In the genomic region with DNA sequence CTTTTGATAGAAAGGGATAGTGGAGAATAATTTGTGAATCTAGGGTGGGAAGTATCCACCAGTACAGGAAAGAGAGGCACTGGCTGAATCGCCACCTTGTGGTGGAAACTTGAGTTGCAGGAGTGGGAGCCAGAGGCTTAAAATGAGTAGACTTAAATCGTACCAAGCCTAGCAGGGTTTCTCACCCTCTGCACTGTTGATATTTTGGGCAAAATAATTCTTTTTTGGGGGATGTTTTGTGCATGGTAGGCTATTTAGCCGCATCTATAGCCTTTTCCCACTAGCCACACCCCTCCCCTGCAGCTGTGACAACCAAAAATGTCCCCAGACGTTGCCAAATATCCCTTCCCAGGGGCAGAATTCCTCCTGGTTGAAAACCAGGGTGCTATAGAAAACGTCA, we compare ENCODE assay signal across 8 cellular contexts.
DNase-seq lines count a peak whose midpoint lies in the region; ATAC-seq, FAIRE-seq and TF ChIP-seq lines count a peak whose summit lies in the region.

No MANE protein-coding gene starts in this region.

- intact Hi-C loops in endothelial cell of umbilical vein (cut with micrococcal nuclease) = loop anchor here (1.0 kb wide), 1 partner anchor 31 kb away; no protein-coding TSS in a partner anchor

- POLR2A ChIA-PET in endothelial cell of umbilical vein (lab: Charles Lee) = no interaction called here

- no peaks in the 10 kb centered on the region for H3K79me2 ChIP-seq in endothelial cell of umbilical vein (ENCODE audit: control insufficient read depth, insufficient read depth, low read length)

- no peak overlapping the region for H3K4me3 ChIP-seq in endothelial cell of umbilical vein (replicated peaks in 1 of 3; ENCODE audit: insufficient read depth in 1 of 3, low read depth in 1 of 3, low read length in 3 of 3)

- H3K27ac ChIP-seq in endothelial cell of umbilical vein (ENCODE audit: insufficient read depth, low read depth, low read length) = no peak overlapping the region

- peak; percentile 95 for FAIRE-seq in endothelial cell of umbilical vein (lab: Jason Lieb, UNC)

- BruUV-seq in endothelial cell of umbilical vein (replicated peaks; lab: Mats Ljungman, UMichigan) = no TSS peak

- H3K4me2 ChIP-seq in endothelial cell of umbilical vein (ENCODE audit: insufficient read depth, low read length) = no peak overlapping the region

- peak; percentile 68 for ATAC-seq in HG03354 (IDR thresholded peaks at IDR 0.05; ENCODE audit: poor library complexity, severe bottlenecking, unreplicated experiment)
- no peak for ATAC-seq in GM19397 (IDR thresholded peaks at IDR 0.05; ENCODE audit: unreplicated experiment)

- no peak overlapping the region for H2AFZ ChIP-seq in endothelial cell of umbilical vein (ENCODE audit: low read depth, low read length)

- peaks cover 4 to 9% of the 10 kb centered on the region in 2 experiments for H3K27me3 ChIP-seq in endothelial cell of umbilical vein (ENCODE audit: control insufficient read depth in 2 of 2, insufficient read depth in 2 of 2, low read length in 2 of 2)

- H3K4me1 ChIP-seq in endothelial cell of umbilical vein (ENCODE audit: control insufficient read depth, extremely low read depth, insufficient read depth, low read length) = no peaks in the 10 kb centered on the region

- H3K9me3 ChIP-seq in endothelial cell of umbilical vein (replicated peaks; ENCODE audit: control insufficient read depth, insufficient read depth, low read length) = no peaks in the 10 kb centered on the region

- no peak overlapping the region for H3K9ac ChIP-seq in endothelial cell of umbilical vein (replicated peaks; ENCODE audit: extremely low read depth, insufficient read depth, low read length)

- CTCF ChIA-PET in endothelial cell of umbilical vein (lab: Charles Lee) = interaction anchor here (0.8 to 4.5 kb wide), 12 partner anchors 9 to 436 kb away, joined by 3 to 143 read pairs (median 4); a partner anchor contains a TSS

- TF ChIP-seq POLR2A in endothelial cell of umbilical vein (IDR thresholded peaks at IDR 0.05; ENCODE audit: low read depth, low read length) = no peak

- H4K20me1 ChIP-seq in endothelial cell of umbilical vein (replicated peaks; ENCODE audit: control insufficient read depth, extremely low read depth, insufficient read depth, low read length) = no peaks in the 10 kb centered on the region

- TF ChIP-seq CTCF in endothelial cell of umbilical vein (IDR thresholded peaks at IDR 0.05; ENCODE audit: extremely low read depth in 1 of 2, insufficient read depth in 1 of 2, low read depth in 1 of 2, low read length in 2 of 2) = peak; percentile 77 to 88

- no peaks in the 10 kb centered on the region for H3K9me1 ChIP-seq in endothelial cell of umbilical vein (replicated peaks; ENCODE audit: control insufficient read depth, extremely low read depth, insufficient read depth, low read length)

- H3K36me3 ChIP-seq in endothelial cell of umbilical vein (ENCODE audit: control insufficient read depth in 2 of 2, extremely low read depth in 1 of 2, insufficient read depth in 2 of 2, low read length in 2 of 2) = no peaks in the 10 kb centered on the region

- peak; percentile 78 for DNase-seq in EH (ENCODE audit: low read depth)
- DNase-seq in NOMO-1 treated with dmso at 0.1 percent for 144 hours (lab: John Stamatoyannopoulos, UW; ENCODE audit: unreplicated experiment) = peak; percentile 33
- DNase-seq in activated CD8-positive, alpha-beta memory T cell treated with anti-CD3 and anti-CD28 coated beads for 48 hours (ENCODE audit: low read depth in 2 of 3, low spot score in 2 of 3) = peak; percentile 45 to 76 (median 74)
- peak; percentile 79 for DNase-seq in endothelial cell of umbilical vein (ENCODE audit: low read depth, low spot score)
- DNase-seq in middle frontal gyrus (ENCODE audit: extremely low spot score, low spot score) = peak; percentile 77
- peak; percentile 58 to 80 for DNase-seq in stimulated activated CD8-positive, alpha-beta memory T cell treated with anti-CD3 and anti-CD28 coated beads, Interleukin-4, amount 100 ng/mL, for 4 hours (ENCODE audit: low read depth in 2 of 2, low spot score in 1 of 2)

- dilution Hi-C loops in endothelial cell of umbilical vein (cut with MboI; ENCODE audit: extremely low pct_ligation_motif_present, low sequenced_read_pairs) = no loop called here

TF ChIP-seq in endothelial cell of umbilical vein, 7 proteins besides CTCF, POLR2A, EP300 and RAD21:
- TF ChIP-seq GATA2 (IDR thresholded peaks at IDR 0.05; ENCODE audit: insufficient read depth, insufficient read length, low read depth, low read length) (no peak), FOS (IDR thresholded peaks at IDR 0.05; ENCODE audit: borderline replicate concordance, insufficient read depth, low read length) (no peak), EZH2 (IDR thresholded peaks at IDR 0.05; ENCODE audit: borderline replicate concordance, low read depth, low read length, severe bottlenecking) (no peak), MYC (IDR thresholded peaks at IDR 0.05; ENCODE audit: low read depth, low read length) (no peak), POLR2AphosphoS5 (IDR thresholded peaks at IDR 0.05; ENCODE audit: insufficient read depth, low read depth, low read length) (no peak), JUN (IDR thresholded peaks at IDR 0.05; ENCODE audit: borderline replicate concordance, insufficient read depth, insufficient read length, low read depth) (no peak)
- TF ChIP-seq, protein P1, sequence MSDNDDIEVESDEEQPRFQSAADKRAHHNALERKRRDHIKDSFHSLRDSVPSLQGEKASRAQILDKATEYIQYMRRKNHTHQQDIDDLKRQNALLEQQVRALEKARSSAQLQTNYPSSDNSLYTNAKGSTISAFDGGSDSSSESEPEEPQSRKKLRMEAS (IDR thresholded peaks at IDR 0.05; ENCODE audit: insufficient read depth, insufficient read length) = no peak
